ENCODE assay signal across 1 cellular context in the genomic region with DNA sequence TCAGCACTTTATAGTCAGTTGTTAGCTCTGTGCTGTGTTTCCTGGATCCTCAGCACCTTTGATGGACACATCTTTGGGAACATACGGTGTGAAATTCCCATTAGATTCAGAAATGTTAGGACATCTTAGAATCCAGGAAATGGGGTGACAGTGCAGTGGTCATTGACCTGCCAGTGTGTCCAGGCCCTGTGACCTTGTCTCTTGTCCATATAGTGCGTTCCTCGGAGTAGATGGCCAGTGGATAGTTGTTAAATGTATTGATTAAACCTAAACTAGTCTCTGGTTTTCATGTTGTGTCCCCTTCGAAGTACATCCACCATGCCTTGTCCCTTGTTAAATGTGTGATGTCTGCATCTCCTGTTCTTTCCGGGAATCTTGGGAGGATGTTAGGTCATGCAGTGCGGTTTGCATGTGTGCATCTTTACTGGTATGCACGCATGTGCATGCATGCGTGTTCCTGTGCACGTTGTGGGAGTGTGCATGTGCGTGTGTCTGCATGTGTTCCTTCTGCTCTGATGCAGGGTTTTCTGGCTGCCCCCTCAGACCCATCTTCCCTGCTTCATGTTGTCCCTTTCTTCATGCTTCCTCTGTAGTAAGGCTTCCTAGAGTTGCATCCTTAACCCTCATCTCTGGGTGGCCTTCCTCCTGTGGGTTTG.
A peak's percentile ranks its signal among the peaks of the same experiment; 100 is the strongest.
TF ChIP-seq lines count a peak whose summit lies in the region.

No MANE protein-coding gene starts in this region.

TF ChIP-seq in HepG2, 621 proteins besides CTCF, POLR2A, EP300 and RAD21:
- TF ChIP-seq SPEN (CRISPR knock-in tag; IDR thresholded peaks at IDR 0.05; ENCODE audit: low read depth) (no peak), NRL (CRISPR knock-in tag; IDR thresholded peaks at IDR 0.05; ENCODE audit: borderline replicate concordance) (0 out of 2 replicates have a peak, but pooled peaks have one; percentile 21), ZNF607 (CRISPR knock-in tag; IDR thresholded peaks at IDR 0.05; ENCODE audit: borderline replicate concordance) (no peak), ARHGAP35 (CRISPR knock-in tag; IDR thresholded peaks at IDR 0.05; ENCODE audit: borderline replicate concordance) (no peak), SAP130 (CRISPR knock-in tag; IDR thresholded peaks at IDR 0.05; ENCODE audit: low read depth) (no peak), ZNF557 (CRISPR knock-in tag; IDR thresholded peaks at IDR 0.05) (no peak), ZSCAN20 (CRISPR knock-in tag; IDR thresholded peaks at IDR 0.05; ENCODE audit: borderline replicate concordance) (no peak), NCOA2 (CRISPR knock-in tag; IDR thresholded peaks at IDR 0.05) (no peak), BORCS8-MEF2B (CRISPR knock-in tag; IDR thresholded peaks at IDR 0.05) (no peak), ZNF546 (CRISPR knock-in tag; conservative IDR thresholded peaks at IDR 0.05) (no peak), RAD51 (IDR thresholded peaks at IDR 0.05; ENCODE audit: borderline replicate concordance) (no peak), SIX1 (CRISPR knock-in tag; IDR thresholded peaks at IDR 0.05; ENCODE audit: borderline replicate concordance) (no peak), RFXAP (CRISPR knock-in tag; IDR thresholded peaks at IDR 0.05; ENCODE audit: borderline replicate concordance) (no peak), ZNF761 (CRISPR knock-in tag; conservative IDR thresholded peaks at IDR 0.05) (no peak), ZNF343 (CRISPR knock-in tag; IDR thresholded peaks at IDR 0.05) (no peak), ZNF629 (CRISPR knock-in tag; conservative IDR thresholded peaks at IDR 0.05) (peak; percentile 36; the same call in 1 of the 2 replicates), GMEB1 (CRISPR knock-in tag; IDR thresholded peaks at IDR 0.05; ENCODE audit: borderline replicate concordance) (no peak), TEAD2 (CRISPR knock-in tag; IDR thresholded peaks at IDR 0.05) (no peak)
